In the genomic region with DNA sequence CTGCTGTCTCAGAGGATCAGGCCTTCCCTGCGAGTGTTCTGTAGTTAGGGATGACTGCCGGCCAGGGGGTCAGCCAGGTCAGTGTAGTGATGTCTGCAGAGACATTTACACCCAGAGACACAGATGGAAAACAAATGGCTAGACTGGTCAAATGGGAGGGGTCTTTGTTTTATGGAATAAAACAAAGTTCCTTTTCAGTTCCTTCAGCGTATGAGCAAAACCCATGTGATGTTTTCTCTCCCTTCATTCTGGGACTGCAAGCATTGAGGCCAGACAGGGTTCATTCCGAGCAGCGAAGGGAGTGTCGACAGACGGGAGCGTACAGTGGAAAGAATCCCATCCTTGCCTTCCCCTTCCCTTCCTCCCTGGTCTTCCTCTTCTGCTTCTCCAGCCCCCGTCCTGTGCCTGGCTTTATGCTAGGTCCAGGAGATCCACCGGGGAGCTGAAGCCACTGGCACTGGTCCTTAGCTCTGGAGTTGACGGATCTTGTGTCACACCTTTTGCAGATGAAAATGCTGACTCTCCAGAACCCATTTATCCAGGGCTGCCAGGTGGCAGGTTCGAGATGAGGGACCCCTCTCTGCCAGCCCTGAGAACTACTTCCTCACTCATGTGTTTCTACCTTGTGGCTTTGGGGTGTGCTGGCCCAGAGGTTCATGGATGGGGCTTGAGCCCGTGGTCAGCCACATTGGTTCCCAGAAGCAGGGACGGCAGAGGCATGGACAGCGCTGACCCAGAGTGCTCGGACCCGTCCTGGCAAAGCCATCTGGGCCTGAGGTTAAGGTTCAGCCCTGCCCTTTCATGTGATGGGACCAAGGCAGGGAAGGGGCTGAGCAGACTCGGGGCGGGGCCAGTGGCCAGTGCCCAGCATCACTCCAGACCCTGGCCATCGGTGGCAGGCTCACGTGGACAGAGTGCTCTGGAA, we compare ENCODE assay signal across 16 cellular contexts. TPM values are rescaled to one million over a fixed set of nuclear protein-coding genes. Genes with fewer than 3 reads are reported as not detected.
DNase-seq lines count a peak whose midpoint lies in the region; ATAC-seq and TF ChIP-seq lines count a peak whose summit lies in the region.
"Had no signal": no experiment of that assay in that cellular context is flagged by ENCODE, and none has a peak within 500 bp of the region (broad histone marks: within the 10 kb centered on the region; RNA-seq: fewer than 3 reads in every experiment).

No MANE protein-coding gene starts in this region.

- POLR2A ChIA-PET in RWPE1 (lab: Yijun Ruan, JAX; ENCODE audit: low non-redundant PET): no interaction called here

- 68% methylated on average over 14 of the region's 21 CpGs for WGBS in suprapubic skin

- H3K9me3 ChIP-seq in suprapubic skin: no peaks in the 10 kb centered on the region

- H3K4me1 Mint-ChIP-seq in nephron: peaks cover 19% of the 10 kb centered on the region
- H3K4me1 Mint-ChIP-seq: activated naive CD8-positive, alpha-beta T cell treated with anti-CD3 and anti-CD28 coated beads, Interleukin-2, amount 10 ng/mL, durations not matched to agents 7 days and 5 days had no signal

- TF ChIP-seq CTCF in RWPE1 (conservative IDR thresholded peaks at IDR 0.05; ENCODE audit: low read depth) (no peak), fibroblast of villous mesenchyme (IDR thresholded peaks at IDR 0.05; ENCODE audit: insufficient read depth, low read depth, low read length) (no peak), nephron (IDR thresholded peaks at IDR 0.05; ENCODE audit: unreplicated experiment in 3 of 3) (no peak), suprapubic skin (IDR thresholded peaks at IDR 0.05) (no peak)

- H3K4me3 ChIP-seq in fibroblast of villous mesenchyme (ENCODE audit: low read depth, low read length) (no peak overlapping the region), suprapubic skin (no peak overlapping the region)

- peaks cover 31% of the 10 kb centered on the region for H3K36me3 ChIP-seq in suprapubic skin

- H3K4me3 Mint-ChIP-seq in nephron: no peak overlapping the region
- H3K4me3 Mint-ChIP-seq: activated naive CD8-positive, alpha-beta T cell treated with anti-CD3 and anti-CD28 coated beads, Interleukin-2, amount 10 ng/mL, durations not matched to agents 7 days and 5 days had no signal

- DNase-seq in RWPE1 (ENCODE audit: low spot score): no peak
- DNase-seq in fibroblast of villous mesenchyme (ENCODE audit: low read depth): peak; percentile 84
- peak in 1 of 2 donors; percentile 82 for DNase-seq in suprapubic skin (ENCODE audit: low spot score in 2 of 2)
- DNase-seq in kidney glomerular epithelial cell (lab: John Stamatoyannopoulos, UW): no peak
- DNase-seq in left lobe of liver (ENCODE audit: low spot score): no peak
- DNase-seq: activated naive CD8-positive, alpha-beta T cell treated with anti-CD3 and anti-CD28 coated beads, Interleukin-2, amount 10 ng/mL, durations not matched to agents 7 days and 5 days; AML-193; DMS79; HCEC 1CT; mammary epithelial cell; NCI-H1105; NCI-H510A treated with DMSO at 0.1 percent for 48 hours; RPMI8226 had no signal

- TF ChIP-seq EP300 in suprapubic skin (IDR thresholded peaks at IDR 0.05): no peak

- ATAC-seq in HG02840 (IDR thresholded peaks at IDR 0.05; ENCODE audit: low FRiP score, unreplicated experiment) (no peak), GM19324 (IDR thresholded peaks at IDR 0.05; ENCODE audit: low FRiP score, unreplicated experiment) (no peak), left lobe of liver (no peak)

- H3K4me1 ChIP-seq in suprapubic skin: peaks cover 12% of the 10 kb centered on the region

- H3K27me3 ChIP-seq in suprapubic skin: no peaks in the 10 kb centered on the region

- no peaks in the 10 kb centered on the region for H3K27me3 Mint-ChIP-seq in nephron (ENCODE audit: low read depth)
- H3K27me3 Mint-ChIP-seq: activated naive CD8-positive, alpha-beta T cell treated with anti-CD3 and anti-CD28 coated beads, Interleukin-2, amount 10 ng/mL, durations not matched to agents 7 days and 5 days had no signal

- H3K36me3 Mint-ChIP-seq in nephron (ENCODE audit: low read depth): peaks cover 35% of the 10 kb centered on the region
- H3K36me3 Mint-ChIP-seq: activated naive CD8-positive, alpha-beta T cell treated with anti-CD3 and anti-CD28 coated beads, Interleukin-2, amount 10 ng/mL, durations not matched to agents 7 days and 5 days had no signal

- CTCF ChIA-PET in RWPE1 (lab: Yijun Ruan, JAX): no interaction called here

- peak overlapping the region; percentile 52 for H3K27ac ChIP-seq in RWPE1
- H3K27ac ChIP-seq in suprapubic skin: peak overlapping the region; percentile 48

- H3K9me3 Mint-ChIP-seq in nephron: no peaks in the 10 kb centered on the region
- H3K9me3 Mint-ChIP-seq: activated naive CD8-positive, alpha-beta T cell treated with anti-CD3 and anti-CD28 coated beads, Interleukin-2, amount 10 ng/mL, durations not matched to agents 7 days and 5 days had no signal

- TF ChIP-seq POLR2A in suprapubic skin (IDR thresholded peaks at IDR 0.05): no peak

- H3K27ac Mint-ChIP-seq in nephron: peak overlapping the region; percentile 87 to 94 (median 90)
- H3K27ac Mint-ChIP-seq: activated naive CD8-positive, alpha-beta T cell treated with anti-CD3 and anti-CD28 coated beads, Interleukin-2, amount 10 ng/mL, durations not matched to agents 7 days and 5 days had no signal

RNA-seq across cellular contexts. Expression of a gene that starts 24.2 kb away (rescaled TPM):
- total RNA-seq in fibroblast of villous mesenchyme (25.8 and 33.2 TPM in 2 replicates), suprapubic skin (10 to 100 TPM; 24.9 to 50.9 (median 30.8) TPM), left lobe of liver (28.6 TPM)

RNA-seq across cellular contexts. Expression of a gene that starts 24.3 kb away (rescaled TPM):
- total RNA-seq in fibroblast of villous mesenchyme (41.9 and 68.2 TPM in 2 replicates), suprapubic skin (10 to 100 TPM; 20.5 to 48.5 (median 29.2) TPM), left lobe of liver (12.0 TPM)
